20 cellular contexts compared by ENCODE assay signal in genomic region chrX:130095249-130095648, GRCh38. TPM values are rescaled to one million over a fixed set of nuclear protein-coding genes. Genes with fewer than 3 reads are reported as not detected.
DNase-seq lines count a peak whose midpoint lies in the region; ATAC-seq, FAIRE-seq and TF ChIP-seq lines count a peak whose summit lies in the region.
"Had no signal": no experiment of that assay in that cellular context is flagged by ENCODE, and none has a peak within 500 bp of the region (broad histone marks: within the 10 kb centered on the region; RNA-seq: fewer than 3 reads in every experiment).

No MANE protein-coding gene starts in this region.

- no peaks in the 10 kb centered on the region for H3K9me3 Mint-ChIP-seq in T-helper 2 cell treated with Interferon-gamma antibody and Interleukin-4, amounts not matched to agents 5 μg/mL and 100 μg/mL, for 36 hours
- H3K9me3 Mint-ChIP-seq in CD4-positive, CD25-positive, alpha-beta regulatory T cell = no peaks in the 10 kb centered on the region
- H3K9me3 Mint-ChIP-seq in T-cell (no peaks in the 10 kb centered on the region), natural killer cell (no peaks in the 10 kb centered on the region)

- ATAC-seq in CD4-positive, CD25-positive, alpha-beta regulatory T cell (ENCODE audit: low read depth in 2 of 2) = no peak
- ATAC-seq in T-cell (replicated peaks in 1 of 4) (no peak), natural killer cell (no peak)
- ATAC-seq: HepG2, Right ventricle myocardium inferior had no signal

- no peak overlapping the region for H3K4me3 ChIP-seq in CD4-positive, CD25-positive, alpha-beta regulatory T cell (ENCODE audit: low read depth, low read length)
- H3K4me3 ChIP-seq: PC-9 had no signal

- H3K4me1 ChIP-seq in CD4-positive, CD25-positive, alpha-beta regulatory T cell (ENCODE audit: control insufficient read depth, insufficient read depth, low read length, poor library complexity, severe bottlenecking) = peaks cover 86% of the 10 kb centered on the region

- H3K36me3 ChIP-seq in CD4-positive, CD25-positive, alpha-beta regulatory T cell (ENCODE audit: control insufficient read depth, insufficient read depth, low read length) = no peaks in the 10 kb centered on the region

- no peak for TF ChIP-seq CTCF in natural killer cell (IDR thresholded peaks at IDR 0.05)

- peaks cover 18% of the 10 kb centered on the region for H3K36me3 Mint-ChIP-seq in T-helper 2 cell treated with Interferon-gamma antibody and Interleukin-4, amounts not matched to agents 5 μg/mL and 100 μg/mL, for 36 hours (ENCODE audit: low read depth)
- H3K36me3 Mint-ChIP-seq in CD4-positive, CD25-positive, alpha-beta regulatory T cell = peaks cover 3% of the 10 kb centered on the region
- H3K36me3 Mint-ChIP-seq in T-cell (no peaks in the 10 kb centered on the region), natural killer cell (no peaks in the 10 kb centered on the region)

- H3K4me3 Mint-ChIP-seq in T-helper 2 cell treated with Interferon-gamma antibody and Interleukin-4, amounts not matched to agents 5 μg/mL and 100 μg/mL, for 36 hours = no peak overlapping the region
- H3K4me3 Mint-ChIP-seq in CD4-positive, CD25-positive, alpha-beta regulatory T cell = peak overlapping the region; percentile 2 to 50 (median 20)
- H3K4me3 Mint-ChIP-seq in T-cell (peak overlapping the region in 1 of 3 donors; percentile 27), natural killer cell (peak overlapping the region; percentile 45)

- H3K4me1 Mint-ChIP-seq in T-helper 2 cell treated with Interferon-gamma antibody and Interleukin-4, amounts not matched to agents 5 μg/mL and 100 μg/mL, for 36 hours (ENCODE audit: low read depth) = peaks cover 49% of the 10 kb centered on the region
- H3K4me1 Mint-ChIP-seq in CD4-positive, CD25-positive, alpha-beta regulatory T cell = peaks cover 4 to 86% (median 36%) of the 10 kb centered on the region in 4 donors
- H3K4me1 Mint-ChIP-seq in T-cell (peaks cover 71 to 86% (median 76%) of the 10 kb centered on the region in 3 donors), natural killer cell (peaks cover 50 to 61% of the 10 kb centered on the region in 2 donors)

- DNase-seq in T-helper 2 cell treated with Interferon-gamma antibody and Interleukin-4, amounts not matched to agents 5 μg/mL and 100 μg/mL, for 36 hours (ENCODE audit: low spot score) = no peak
- no peak for DNase-seq in T-helper 2 cell
- no peak for DNase-seq in CD4-positive, CD25-positive, alpha-beta regulatory T cell
- no peak for DNase-seq in T-cell
- DNase-seq in natural killer cell = no peak
- DNase-seq in pons (ENCODE audit: low spot score) = no peak
- DNase-seq in DMS53 treated with DMSO at 0.1 percent for 48 hours (lab: John Stamatoyannopoulos, UW; ENCODE audit: unreplicated experiment) = no peak
- no peak for DNase-seq in urothelium cell line (ENCODE audit: low spot score)
- DNase-seq: C1 segment of cervical spinal cord, GDM1, Kasumi-1, NCI-H187 treated with DMSO at 0.1 percent for 48 hours, NCI-H446, NCI-H748 treated with DMSO at 0.1 percent for 48 hours, PC-9 had no signal

- CTCF ChIA-PET in T-cell (lab: Charles Lee) = interaction anchor here (0.5 to 1.2 kb wide), 3 partner anchors 15 to 1941 kb away, joined by 3 to 5 read pairs (median 3); no protein-coding TSS in a partner anchor

- FAIRE-seq in urothelium cell line (lab: Jason Lieb, UNC) = no peak
- FAIRE-seq: GM12892, H1, HepG2 had no signal

- H3K27ac Mint-ChIP-seq in T-helper 2 cell treated with Interferon-gamma antibody and Interleukin-4, amounts not matched to agents 5 μg/mL and 100 μg/mL, for 36 hours = peak overlapping the region; percentile 20
- H3K27ac Mint-ChIP-seq in CD4-positive, CD25-positive, alpha-beta regulatory T cell = peak overlapping the region; percentile 56 to 78 (median 75)
- H3K27ac Mint-ChIP-seq in T-cell (peak overlapping the region; percentile 77 to 83), natural killer cell (peak overlapping the region; percentile 90 to 93)

- POLR2A ChIA-PET in T-cell (lab: Charles Lee) = no interaction called here

- H3K27ac ChIP-seq in CD4-positive, CD25-positive, alpha-beta regulatory T cell (ENCODE audit: insufficient read depth, low read length, poor library complexity, severe bottlenecking) = peak overlapping the region; percentile 51
- H3K27ac ChIP-seq: 22Rv1, PC-9 had no signal

- H3K9me3 ChIP-seq in CD4-positive, CD25-positive, alpha-beta regulatory T cell (ENCODE audit: control insufficient read depth in 2 of 2, low read length in 2 of 2) = no peaks in the 10 kb centered on the region

- no peaks in the 10 kb centered on the region for H3K27me3 ChIP-seq in CD4-positive, CD25-positive, alpha-beta regulatory T cell (ENCODE audit: control insufficient read depth, insufficient read depth, low read length)

- intact Hi-C loops in natural killer cell (cut with micrococcal nuclease) = no loop called here

- no peaks in the 10 kb centered on the region for H3K27me3 Mint-ChIP-seq in T-helper 2 cell treated with Interferon-gamma antibody and Interleukin-4, amounts not matched to agents 5 μg/mL and 100 μg/mL, for 36 hours (ENCODE audit: low read depth)
- no peaks in the 10 kb centered on the region for H3K27me3 Mint-ChIP-seq in CD4-positive, CD25-positive, alpha-beta regulatory T cell
- H3K27me3 Mint-ChIP-seq in T-cell (no peaks in the 10 kb centered on the region), natural killer cell (ENCODE audit: low read depth in 2 of 2) (no peaks in the 10 kb centered on the region)

RNA-seq across cellular contexts. Expression of gene ELF4, which starts 15.0 kb away (rescaled TPM):
- total RNA-seq in CD4-positive, CD25-positive, alpha-beta regulatory T cell = 46.7 TPM
- 10 to 100 TPM; 12.1 to 15.7 (median 14.0) TPM for polyA plus RNA-seq in CD4-positive, CD25-positive, alpha-beta regulatory T cell
- 10 to 100 TPM; 30.0 to 35.6 (median 30.6) TPM for total RNA-seq in T-cell
- total RNA-seq in natural killer cell = 100 to 1,000 TPM in 1 of 3 donors, 10 to 100 TPM in 2; 83.3 to 105 (median 98.7) TPM

Comparison
In these comparisons a context has a peak if more than half of its experiments do, and no peak if none do; other contexts are left out.
1. H3K27ac Mint-ChIP-seq: peak in every context shown above with its lines; median percentile 92 in natural killer cell; 80 in T-cell; 75 in CD4-positive, CD25-positive, alpha-beta regulatory T cell; 20 in T-helper 2 cell treated with Interferon-gamma antibody and Interleukin-4, amounts not matched to agents 5 μg/mL and 100 μg/mL, for 36 hours.